9 cellular contexts compared by ENCODE assay signal in the genomic region with DNA sequence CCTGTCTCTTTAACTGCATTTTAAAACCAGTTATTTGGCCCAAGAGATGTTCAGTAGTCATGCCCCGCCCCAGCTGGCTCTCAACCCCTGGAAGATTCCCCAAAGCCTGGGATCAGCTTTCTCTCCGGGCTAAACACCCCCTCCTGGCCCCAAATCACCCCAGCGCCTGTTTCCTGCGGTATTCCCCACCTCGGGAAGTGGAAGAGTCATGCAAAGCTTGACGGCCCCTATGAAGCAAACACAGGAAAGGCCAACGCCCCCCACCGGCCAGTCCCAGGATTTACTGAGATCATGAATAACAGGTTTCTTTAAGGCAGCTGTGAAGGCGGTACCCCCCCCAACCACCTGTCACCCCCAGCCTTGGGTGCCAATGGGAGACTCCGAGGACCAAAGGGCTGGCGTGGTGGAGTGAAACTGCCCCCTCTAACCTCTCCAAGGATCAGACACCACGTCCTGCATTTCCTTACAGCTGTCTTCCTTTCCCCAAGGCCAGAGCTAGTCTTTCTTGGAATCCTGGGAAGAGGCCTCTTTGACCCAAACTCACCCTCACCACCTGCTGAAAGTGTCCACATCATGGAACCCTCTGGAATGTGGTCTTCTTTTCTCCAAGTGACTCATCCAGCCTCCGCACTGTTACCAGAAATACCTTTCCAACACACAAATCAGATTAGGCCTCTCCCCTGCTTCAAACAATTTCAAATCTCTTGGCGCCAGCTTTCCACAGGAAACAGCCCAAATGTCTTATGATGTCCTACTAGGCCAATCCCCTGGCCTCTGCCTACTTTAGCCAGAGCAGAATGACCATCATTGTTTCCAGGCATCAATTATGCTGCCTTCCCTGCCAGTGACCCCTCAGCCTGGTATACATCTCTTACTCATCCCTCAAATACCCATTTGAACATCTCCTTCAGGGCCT.
DNase-seq lines count a peak whose midpoint lies in the region; ATAC-seq and TF ChIP-seq lines count a peak whose summit lies in the region.
"Had no signal": no experiment of that assay in that cellular context is flagged by ENCODE, and none has a peak within 500 bp of the region (broad histone marks: within the 10 kb centered on the region; RNA-seq: fewer than 3 reads in every experiment).

No MANE protein-coding gene starts in this region.

- H3K4me1 ChIP-seq in liver (ENCODE audit: control insufficient read depth in 4 of 4, insufficient read depth in 4 of 4, low read length in 3 of 4) (peaks cover 0 to 3% (median 0%) of the 10 kb centered on the region in 4 donors), upper lobe of left lung (peaks cover 16 to 31% (median 19%) of the 10 kb centered on the region in 4 donors)

- peaks cover 0 to 10% (median 0%) of the 10 kb centered on the region in 4 donors for H3K9me3 ChIP-seq in liver (ENCODE audit: control insufficient read depth in 4 of 4, low read length in 3 of 4)
- no peaks in the 10 kb centered on the region for H3K9me3 ChIP-seq in upper lobe of left lung

- H3K36me3 Mint-ChIP-seq in HFFc6 (ENCODE audit: low read depth) = peaks cover 21% of the 10 kb centered on the region

- H3K4me1 Mint-ChIP-seq in HFFc6 (ENCODE audit: low read depth) = peaks cover 46% of the 10 kb centered on the region

- H3K36me3 ChIP-seq in liver (ENCODE audit: control insufficient read depth in 4 of 4, insufficient read depth in 3 of 4, low read depth in 1 of 4, low read length in 3 of 4) = no peaks in the 10 kb centered on the region
- no peaks in the 10 kb centered on the region for H3K36me3 ChIP-seq in upper lobe of left lung

- TF ChIP-seq POLR2A in upper lobe of left lung (IDR thresholded peaks at IDR 0.05) = no peak

- no peak for TF ChIP-seq EP300 in upper lobe of left lung (IDR thresholded peaks at IDR 0.05)

- TF ChIP-seq CTCF in HFFc6 (IDR thresholded peaks at IDR 0.05) (peak; percentile 68), coronary artery (IDR thresholded peaks at IDR 0.05) (no peak), liver (IDR thresholded peaks at IDR 0.05; ENCODE audit: low read depth, low read length, missing input control) (peak; percentile 20), upper lobe of left lung (IDR thresholded peaks at IDR 0.05) (peak in 4 of 6 experiments; percentile 15 to 37 (median 21))

- peak overlapping the region in 1 of 2 donors; percentile 49 for H3K27ac ChIP-seq in coronary artery
- H3K27ac ChIP-seq in liver (ENCODE audit: low read depth in 1 of 2, low read length in 2 of 2) = no peak overlapping the region
- H3K27ac ChIP-seq in upper lobe of left lung = peak overlapping the region in 3 of 4 donors; percentile 35 to 65 (median 55)

- no peaks in the 10 kb centered on the region for H3K27me3 Mint-ChIP-seq in HFFc6 (ENCODE audit: insufficient read depth)

- peak; percentile 51 for DNase-seq in HFFc6
- peak; percentile 75 for DNase-seq in coronary artery (ENCODE audit: low spot score)
- DNase-seq in upper lobe of left lung = peak in 1 of 2 donors; percentile 37
- DNase-seq in NCI-H1694 (lab: John Stamatoyannopoulos, UW) = no peak
- DNase-seq in KG1 (lab: John Stamatoyannopoulos, UW) = no peak
- DNase-seq: activated CD4-positive, alpha-beta memory T cell treated with anti-CD3 and anti-CD28 coated beads for 36 hours had no signal

- ATAC-seq in upper lobe of left lung (ENCODE audit: low FRiP score in 2 of 2) (peak; percentile 13 to 74), GM19455 (IDR thresholded peaks at IDR 0.05; ENCODE audit: unreplicated experiment) (no peak), HG02981 (IDR thresholded peaks at IDR 0.05; ENCODE audit: unreplicated experiment) (no peak)

- peaks cover 20% of the 10 kb centered on the region for H3K9me3 Mint-ChIP-seq in HFFc6

- H3K27ac Mint-ChIP-seq in HFFc6 = peak overlapping the region; percentile 35
- H3K27ac Mint-ChIP-seq: activated CD4-positive, alpha-beta memory T cell treated with anti-CD3 and anti-CD28 coated beads for 36 hours had no signal

- peak; percentile 34 to 52 for TF ChIP-seq RAD21 in liver (IDR thresholded peaks at IDR 0.05)

- H3K4me3 Mint-ChIP-seq in HFFc6 = no peak overlapping the region; the same call in 1 of the 2 replicates
- H3K4me3 Mint-ChIP-seq: activated CD4-positive, alpha-beta memory T cell treated with anti-CD3 and anti-CD28 coated beads for 36 hours had no signal

- WGBS in liver = 64% methylated on average over 14 of the region's 14 CpGs
- 57 to 70% methylated on average over 11 to 14 of the region's 14 CpGs for WGBS in upper lobe of left lung, 2 donors

- no peak overlapping the region for H3K4me3 ChIP-seq in coronary artery
- H3K4me3 ChIP-seq in liver (ENCODE audit: low read depth in 1 of 3, low read length in 3 of 3) = no peak overlapping the region
- no peak overlapping the region for H3K4me3 ChIP-seq in upper lobe of left lung

- no peak overlapping the region for H3K9ac ChIP-seq in liver (ENCODE audit: low read depth in 1 of 2, low read length in 2 of 2)

- H3K27me3 ChIP-seq in liver (ENCODE audit: control insufficient read depth in 4 of 4, insufficient read depth in 4 of 4, low read length in 3 of 4) (no peaks in the 10 kb centered on the region), upper lobe of left lung (no peaks in the 10 kb centered on the region)

TF ChIP-seq in liver, 16 proteins besides CTCF, POLR2A, EP300 and RAD21:
- TF ChIP-seq NR2F2 (IDR thresholded peaks at IDR 0.05) = no peak
- TF ChIP-seq EGR1 (IDR thresholded peaks at IDR 0.05; ENCODE audit: low read depth in 2 of 2) = no peak
- TF ChIP-seq, protein P1, sequence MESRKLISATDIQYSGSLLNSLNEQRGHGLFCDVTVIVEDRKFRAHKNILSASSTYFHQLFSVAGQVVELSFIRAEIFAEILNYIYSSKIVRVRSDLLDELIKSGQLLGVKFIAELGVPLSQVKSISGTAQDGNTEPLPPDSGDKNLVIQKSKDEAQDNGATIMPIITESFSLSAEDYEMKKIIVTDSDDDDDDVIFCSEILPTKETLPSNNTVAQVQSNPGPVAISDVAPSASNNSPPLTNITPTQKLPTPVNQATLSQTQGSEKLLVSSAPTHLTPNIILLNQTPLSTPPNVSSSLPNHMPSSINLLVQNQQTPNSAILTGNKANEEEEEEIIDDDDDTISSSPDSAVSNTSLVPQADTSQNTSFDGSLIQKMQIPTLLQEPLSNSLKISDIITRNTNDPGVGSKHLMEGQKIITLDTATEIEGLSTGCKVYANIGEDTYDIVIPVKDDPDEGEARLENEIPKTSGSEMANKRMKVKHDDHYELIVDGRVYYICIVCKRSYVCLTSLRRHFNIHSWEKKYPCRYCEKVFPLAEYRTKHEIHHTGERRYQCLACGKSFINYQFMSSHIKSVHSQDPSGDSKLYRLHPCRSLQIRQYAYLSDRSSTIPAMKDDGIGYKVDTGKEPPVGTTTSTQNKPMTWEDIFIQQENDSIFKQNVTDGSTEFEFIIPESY (IDR thresholded peaks at IDR 0.05) = no peak
- TF ChIP-seq, protein P2, sequence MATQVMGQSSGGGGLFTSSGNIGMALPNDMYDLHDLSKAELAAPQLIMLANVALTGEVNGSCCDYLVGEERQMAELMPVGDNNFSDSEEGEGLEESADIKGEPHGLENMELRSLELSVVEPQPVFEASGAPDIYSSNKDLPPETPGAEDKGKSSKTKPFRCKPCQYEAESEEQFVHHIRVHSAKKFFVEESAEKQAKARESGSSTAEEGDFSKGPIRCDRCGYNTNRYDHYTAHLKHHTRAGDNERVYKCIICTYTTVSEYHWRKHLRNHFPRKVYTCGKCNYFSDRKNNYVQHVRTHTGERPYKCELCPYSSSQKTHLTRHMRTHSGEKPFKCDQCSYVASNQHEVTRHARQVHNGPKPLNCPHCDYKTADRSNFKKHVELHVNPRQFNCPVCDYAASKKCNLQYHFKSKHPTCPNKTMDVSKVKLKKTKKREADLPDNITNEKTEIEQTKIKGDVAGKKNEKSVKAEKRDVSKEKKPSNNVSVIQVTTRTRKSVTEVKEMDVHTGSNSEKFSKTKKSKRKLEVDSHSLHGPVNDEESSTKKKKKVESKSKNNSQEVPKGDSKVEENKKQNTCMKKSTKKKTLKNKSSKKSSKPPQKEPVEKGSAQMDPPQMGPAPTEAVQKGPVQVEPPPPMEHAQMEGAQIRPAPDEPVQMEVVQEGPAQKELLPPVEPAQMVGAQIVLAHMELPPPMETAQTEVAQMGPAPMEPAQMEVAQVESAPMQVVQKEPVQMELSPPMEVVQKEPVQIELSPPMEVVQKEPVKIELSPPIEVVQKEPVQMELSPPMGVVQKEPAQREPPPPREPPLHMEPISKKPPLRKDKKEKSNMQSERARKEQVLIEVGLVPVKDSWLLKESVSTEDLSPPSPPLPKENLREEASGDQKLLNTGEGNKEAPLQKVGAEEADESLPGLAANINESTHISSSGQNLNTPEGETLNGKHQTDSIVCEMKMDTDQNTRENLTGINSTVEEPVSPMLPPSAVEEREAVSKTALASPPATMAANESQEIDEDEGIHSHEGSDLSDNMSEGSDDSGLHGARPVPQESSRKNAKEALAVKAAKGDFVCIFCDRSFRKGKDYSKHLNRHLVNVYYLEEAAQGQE (IDR thresholded peaks at IDR 0.05) = no peak
- TF ChIP-seq GABPA (IDR thresholded peaks at IDR 0.05 in 1 of 2, conservative IDR thresholded peaks at IDR 0.05 in 1 of 2) = no peak
- TF ChIP-seq FOXA1 (IDR thresholded peaks at IDR 0.05) = no peak
- TF ChIP-seq HNF4G (IDR thresholded peaks at IDR 0.05) = no peak
- TF ChIP-seq, protein P3, sequence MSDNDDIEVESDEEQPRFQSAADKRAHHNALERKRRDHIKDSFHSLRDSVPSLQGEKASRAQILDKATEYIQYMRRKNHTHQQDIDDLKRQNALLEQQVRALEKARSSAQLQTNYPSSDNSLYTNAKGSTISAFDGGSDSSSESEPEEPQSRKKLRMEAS (IDR thresholded peaks at IDR 0.05) = no peak
- no peak for TF ChIP-seq TAF1 (conservative IDR thresholded peaks at IDR 0.05)
- TF ChIP-seq YY1 (IDR thresholded peaks at IDR 0.05) = no peak
- TF ChIP-seq FOXA2 (IDR thresholded peaks at IDR 0.05) = no peak
- no peak for TF ChIP-seq HNF4A (conservative IDR thresholded peaks at IDR 0.05)
- no peak for TF ChIP-seq JUND (IDR thresholded peaks at IDR 0.05)
- no peak for TF ChIP-seq SP1 (IDR thresholded peaks at IDR 0.05)
- TF ChIP-seq RXRA (IDR thresholded peaks at IDR 0.05) = no peak
- TF ChIP-seq, protein P4, sequence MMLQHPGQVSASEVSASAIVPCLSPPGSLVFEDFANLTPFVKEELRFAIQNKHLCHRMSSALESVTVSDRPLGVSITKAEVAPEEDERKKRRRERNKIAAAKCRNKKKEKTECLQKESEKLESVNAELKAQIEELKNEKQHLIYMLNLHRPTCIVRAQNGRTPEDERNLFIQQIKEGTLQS (IDR thresholded peaks at IDR 0.05) = no peak

Comparison
In these comparisons a context has a peak if more than half of its experiments do, and no peak if none do; other contexts are left out.
1. DNase-seq: peak in HFFc6 (single experiment) and coronary artery (single experiment); none in NCI-H1694 (single experiment) and KG1 (single experiment).
2. H3K27ac ChIP-seq: peak in upper lobe of left lung (3 of 4); none in liver (0 of 2).
3. ATAC-seq: peak in upper lobe of left lung (2 of 2); none in GM19455 (single experiment) and HG02981 (single experiment).